ENCODE assay signal across 8 cellular contexts in genomic region chr19:7904074-7905020, GRCh38. TPM values are rescaled to one million over a fixed set of nuclear protein-coding genes. Genes with fewer than 3 reads are reported as not detected.
DNase-seq lines count a peak whose midpoint lies in the region; ATAC-seq, FAIRE-seq and TF ChIP-seq lines count a peak whose summit lies in the region.

No MANE protein-coding gene starts in this region.

- H3K27me3 Mint-ChIP-seq in activated T-cell treated with anti-CD3 and anti-CD28 coated beads, Interleukin-2, amount 50 U/mL, for 24 hours, result no peaks in the 10 kb centered on the region

- peaks cover 3 to 14% (median 10%) of the 10 kb centered on the region in 3 donors for H3K4me1 ChIP-seq in pancreas

- H3K4me3 Mint-ChIP-seq in activated T-cell treated with anti-CD3 and anti-CD28 coated beads, Interleukin-2, amount 50 U/mL, for 24 hours, result peak overlapping the region; percentile 88

- peak overlapping the region; percentile 39 to 89 (median 66) for H3K27ac ChIP-seq in pancreas

- H3K36me3 Mint-ChIP-seq in activated T-cell treated with anti-CD3 and anti-CD28 coated beads, Interleukin-2, amount 50 U/mL, for 24 hours (ENCODE audit: low read depth), result peaks cover 30% of the 10 kb centered on the region

- H3K9me3 Mint-ChIP-seq in activated T-cell treated with anti-CD3 and anti-CD28 coated beads, Interleukin-2, amount 50 U/mL, for 24 hours, result no peaks in the 10 kb centered on the region

- H3K4me3 ChIP-seq in foreskin fibroblast (ENCODE audit: low read depth in 1 of 2, low read length in 2 of 2), result peak overlapping the region; percentile 90 to 91
- peak overlapping the region; percentile 53 to 93 (median 82) for H3K4me3 ChIP-seq in pancreas

- H3K4me1 Mint-ChIP-seq in activated T-cell treated with anti-CD3 and anti-CD28 coated beads, Interleukin-2, amount 50 U/mL, for 24 hours (ENCODE audit: low read depth), result peaks cover 35% of the 10 kb centered on the region

- peak; percentile 13 for ATAC-seq in GM19463 (IDR thresholded peaks at IDR 0.05; ENCODE audit: unreplicated experiment)
- peak; percentile 27 for ATAC-seq in HG03571 (IDR thresholded peaks at IDR 0.05; ENCODE audit: unreplicated experiment)
- ATAC-seq in pancreas, result peak; percentile 35 to 62 (median 44)

- H3K36me3 ChIP-seq in pancreas, result no peaks in the 10 kb centered on the region

- peak overlapping the region; percentile 92 for H3K27ac Mint-ChIP-seq in activated T-cell treated with anti-CD3 and anti-CD28 coated beads, Interleukin-2, amount 50 U/mL, for 24 hours

- H3K9me3 ChIP-seq in pancreas, result no peaks in the 10 kb centered on the region

- intact Hi-C loops in pancreas (cut with DNase I), result no loop called here

- no peak for FAIRE-seq in pancreas (lab: Jason Lieb, UNC)

- no peaks in the 10 kb centered on the region for H3K27me3 ChIP-seq in pancreas

- whole genome bisulfite sequencing in pancreas, 2 donors, result 5 to 14% methylated on average over 26 to 63 of the region's 68 CpGs

- DNase-seq in Daoy (ENCODE audit: low read depth) (peak; percentile 38), foreskin fibroblast (no peak), pancreas (peak in 5 of 6 donors; percentile 60 to 89 (median 73)), DMS114 treated with DMSO at 0.1 percent for 48 hours (lab: John Stamatoyannopoulos, UW; ENCODE audit: unreplicated experiment) (no peak), NOMO-1 treated with dmso at 0.1 percent for 144 hours (lab: John Stamatoyannopoulos, UW; ENCODE audit: unreplicated experiment) (no peak)
- no peak for DNase-seq in activated T-cell treated with anti-CD3 and anti-CD28 coated beads, Interleukin-2, amount 50 U/mL, for 24 hours

- TF ChIP-seq CTCF in foreskin fibroblast (IDR thresholded peaks at IDR 0.05; ENCODE audit: low read depth, low read length) (no peak), pancreas (IDR thresholded peaks at IDR 0.05) (no peak)

RNA-seq across cellular contexts. Expression of gene MAP2K7, which starts 0.7 kb away (rescaled TPM):
- 8.4 and 8.8 TPM in 2 replicates for total RNA-seq in Daoy (2014; rRNA removed; shearing (Covaris generic))
- 10 to 100 TPM; 13.9 to 21.0 (median 16.1) TPM for total RNA-seq in pancreas
- 10 to 100 TPM; 21.6 to 45.3 TPM for polyA plus RNA-seq in pancreas

RNA-seq across cellular contexts. Expression of gene TGFBR3L, which starts 10.3 kb away (rescaled TPM):
- total RNA-seq in Daoy (2014; rRNA removed; shearing (Covaris generic)), result 7.1 TPM in 1 of 2 replicates, not detected in the other
- total RNA-seq in pancreas, result 1 to 10 TPM in 1 of 6 donors, under 1 TPM in 4, not detected in 1; 0.16 to 1.1 (median 0.52) TPM
- 1 to 10 TPM in 1 of 2 donors, not detected in 1; 2.2 TPM for polyA plus RNA-seq in pancreas

RNA-seq across cellular contexts. Expression of gene SNAPC2, which starts 15.8 kb away (rescaled TPM):
- total RNA-seq in Daoy (2014; rRNA removed; shearing (Covaris generic)), result 33.4 and 33.7 TPM in 2 replicates
- total RNA-seq in pancreas, result 10 to 100 TPM in 1 of 6 donors, 1 to 10 TPM in 5; 4.9 to 11.3 (median 6.7) TPM
- 10 to 100 TPM; 10.6 to 12.0 TPM for polyA plus RNA-seq in pancreas

RNA-seq across cellular contexts. Expression of gene LRRC8E, which starts 16.0 kb away (rescaled TPM):
- total RNA-seq in Daoy (2014; rRNA removed; shearing (Covaris generic)), result 8.5 and 11.8 TPM in 2 replicates
- total RNA-seq in pancreas, result 1 to 10 TPM; 4.6 to 6.1 (median 5.0) TPM
- 1 to 10 TPM; 2.6 to 3.2 TPM for polyA plus RNA-seq in pancreas

RNA-seq across cellular contexts. Expression of gene CTXN1, which starts 21.6 kb away (rescaled TPM):
- 1.2 and 3.8 TPM in 2 replicates for total RNA-seq in Daoy (2014; rRNA removed; shearing (Covaris generic))
- total RNA-seq in pancreas, result 1 to 10 TPM in 4 of 6 donors, under 1 TPM in 2; 0.67 to 5.1 (median 1.5) TPM
- polyA plus RNA-seq in pancreas, result 1 to 10 TPM; 1.7 to 2.3 TPM

Comparison
In these comparisons a context has a peak if more than half of its experiments do, and no peak if none do; other contexts are left out.
1. DNase-seq: peak in Daoy (single experiment) and pancreas (5 of 6); none in activated T-cell treated with anti-CD3 and anti-CD28 coated beads, Interleukin-2, amount 50 U/mL, for 24 hours (single experiment), foreskin fibroblast (0 of 2), DMS114 treated with DMSO at 0.1 percent for 48 hours (single experiment) and NOMO-1 treated with dmso at 0.1 percent for 144 hours (single experiment).
2. Peak in every context shown above with its lines, with median percentiles within 50 percentile points of each other: ATAC-seq.